Comparison of ENCODE assay signal across 8 cellular contexts in the genomic region with DNA sequence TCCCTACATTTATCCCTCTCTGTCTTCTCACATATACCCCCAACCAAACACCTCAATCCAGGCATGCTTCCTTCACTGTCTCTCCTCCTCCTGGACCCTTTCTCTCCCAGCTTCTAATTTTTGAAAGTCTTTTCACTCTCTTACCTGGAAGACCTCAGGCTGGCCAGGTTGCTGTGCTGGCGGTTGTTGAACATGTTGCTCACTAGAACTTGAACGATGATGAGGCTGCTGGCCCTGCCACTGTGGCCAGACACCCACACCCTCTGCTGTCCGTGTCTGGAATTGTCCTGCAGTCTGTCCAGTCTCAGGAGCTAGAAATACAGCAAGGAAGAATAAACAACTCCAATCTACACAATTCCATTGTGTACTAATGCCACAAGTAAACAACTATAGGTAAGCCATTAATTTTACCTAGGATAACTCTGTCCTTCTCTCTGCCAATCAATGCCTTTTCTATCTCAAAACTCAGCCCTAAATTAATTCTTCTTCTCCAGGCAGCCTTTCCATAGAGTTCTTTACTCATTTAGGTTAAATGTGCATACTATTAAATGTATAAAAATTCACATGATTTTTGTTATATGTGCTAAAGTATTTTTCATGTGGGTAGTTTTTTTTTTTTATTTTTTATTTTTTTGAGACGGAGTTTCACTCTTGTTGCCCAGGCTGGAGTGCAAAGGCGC. TPM values are rescaled to one million over a fixed set of nuclear protein-coding genes. Genes with fewer than 3 reads are reported as not detected.
DNase-seq lines count a peak whose midpoint lies in the region; ATAC-seq, FAIRE-seq and TF ChIP-seq lines count a peak whose summit lies in the region.

No MANE protein-coding gene starts in this region.

- H2AFZ ChIP-seq in hepatocyte: no peak overlapping the region

- no peak overlapping the region for H3K4me2 ChIP-seq in hepatocyte

- no peak overlapping the region for H3K27ac Mint-ChIP-seq in stimulated activated memory B cell treated with anti-CD40 and anti-IgM and Interleukin-4, amounts not matched to agents 10 μg/mL and 1 μg/mL and 100 μg/mL, for 72 hours

- no peaks in the 10 kb centered on the region for H3K27me3 Mint-ChIP-seq in stimulated activated memory B cell treated with anti-CD40 and anti-IgM and Interleukin-4, amounts not matched to agents 10 μg/mL and 1 μg/mL and 100 μg/mL, for 72 hours

- H3K27ac ChIP-seq in hepatocyte: no peak overlapping the region

- no peak overlapping the region for H3K4me3 Mint-ChIP-seq in stimulated activated memory B cell treated with anti-CD40 and anti-IgM and Interleukin-4, amounts not matched to agents 10 μg/mL and 1 μg/mL and 100 μg/mL, for 72 hours

- H3K9me3 Mint-ChIP-seq in stimulated activated memory B cell treated with anti-CD40 and anti-IgM and Interleukin-4, amounts not matched to agents 10 μg/mL and 1 μg/mL and 100 μg/mL, for 72 hours: no peaks in the 10 kb centered on the region

- peaks cover 32% of the 10 kb centered on the region for H3K36me3 Mint-ChIP-seq in stimulated activated memory B cell treated with anti-CD40 and anti-IgM and Interleukin-4, amounts not matched to agents 10 μg/mL and 1 μg/mL and 100 μg/mL, for 72 hours

- TF ChIP-seq POLR2A in GM12891 (IDR thresholded peaks at IDR 0.05; ENCODE audit: low read depth, low read length): no peak

- FAIRE-seq in GM12891 (lab: Jason Lieb, UNC): peak; percentile 20

- H3K36me3 ChIP-seq in hepatocyte (replicated peaks; ENCODE audit: insufficient read depth, low read depth): peaks cover 5% of the 10 kb centered on the region

- WGBS in hepatocyte (ENCODE audit: low lambda C conversion rate, missing lambda C conversion rate): 54% methylated on average over 5 of the region's 5 CpGs

- no peaks in the 10 kb centered on the region for H4K20me1 ChIP-seq in hepatocyte (ENCODE audit: insufficient read depth, poor library complexity, severe bottlenecking)

- H3K27me3 ChIP-seq in hepatocyte: no peaks in the 10 kb centered on the region

- H3K9me2 ChIP-seq in hepatocyte (replicated peaks; ENCODE audit: insufficient read depth): no peaks in the 10 kb centered on the region

- DNase-seq in AG10803 (ENCODE audit: low read depth) (peak; percentile 70), GM12891 (ENCODE audit: insufficient read length, low spot score) (no peak), NCI-H2227 treated with DMSO at 0.1 percent for 48 hours (lab: John Stamatoyannopoulos, UW) (peak; percentile 66), amniotic epithelial cell (ENCODE audit: low read depth) (peak; percentile 57), hepatocyte (ENCODE audit: low spot score) (peak; percentile 82), NCI-H2171 (lab: John Stamatoyannopoulos, UW) (no peak)

- no peaks in the 10 kb centered on the region for H3K79me2 ChIP-seq in hepatocyte

- no peaks in the 10 kb centered on the region for H3K9me3 ChIP-seq in hepatocyte (ENCODE audit: low read depth)

- no peak overlapping the region for H3K4me3 ChIP-seq in AG10803 (ENCODE audit: low read length)
- H3K4me3 ChIP-seq in hepatocyte: no peak overlapping the region

- TF ChIP-seq CTCF in AG10803 (conservative IDR thresholded peaks at IDR 0.05; ENCODE audit: low read length) (peak; percentile 89), hepatocyte (IDR thresholded peaks at IDR 0.05; ENCODE audit: poor library complexity) (peak; percentile 70)

- peak; percentile 27 for ATAC-seq in stimulated activated memory B cell treated with anti-CD40 and anti-IgM and Interleukin-4, amounts not matched to agents 10 μg/mL and 1 μg/mL and 100 μg/mL, for 72 hours
- ATAC-seq in GM18873 (IDR thresholded peaks at IDR 0.05; ENCODE audit: low FRiP score, unreplicated experiment): no peak

- peaks cover 24% of the 10 kb centered on the region for H3K4me1 ChIP-seq in hepatocyte (ENCODE audit: insufficient read depth)

- no peaks in the 10 kb centered on the region for H3K4me1 Mint-ChIP-seq in stimulated activated memory B cell treated with anti-CD40 and anti-IgM and Interleukin-4, amounts not matched to agents 10 μg/mL and 1 μg/mL and 100 μg/mL, for 72 hours

TF ChIP-seq in GM12891, 5 proteins besides CTCF, POLR2A, EP300 and RAD21:
- TF ChIP-seq PAX5 (IDR thresholded peaks at IDR 0.05; ENCODE audit: insufficient read depth, low read length, severe bottlenecking) (no peak), POU2F2 (IDR thresholded peaks at IDR 0.05; ENCODE audit: low read depth, low read length) (no peak), SPI1 (IDR thresholded peaks at IDR 0.05; ENCODE audit: low read depth, low read length) (no peak), POLR2AphosphoS5 (IDR thresholded peaks at IDR 0.05; ENCODE audit: low read depth, low read length) (no peak), TAF1 (IDR thresholded peaks at IDR 0.05; ENCODE audit: low read depth, low read length) (no peak)

RNA-seq across cellular contexts. Expression of a gene that starts 5.1 kb away (rescaled TPM):
- polyA plus RNA-seq in GM12891 (2012; ENCODE audit: low read depth, missing spikeins): 2.7 TPM
- 54.3 and 57.0 TPM in 2 replicates for total RNA-seq in hepatocyte
- polyA plus RNA-seq in hepatocyte: 26.6 and 37.3 TPM in 2 replicates

RNA-seq across cellular contexts. Expression of a gene that starts 47.6 kb away (rescaled TPM):
- polyA plus RNA-seq in GM12891 (2012; ENCODE audit: low read depth, missing spikeins): 80.0 TPM
- 5.3 and 10.4 TPM in 2 replicates for total RNA-seq in hepatocyte
- 4.4 and 5.2 TPM in 2 replicates for polyA plus RNA-seq in hepatocyte

Comparison
In these comparisons a context has a peak if more than half of its experiments do, and no peak if none do; other contexts are left out.
1. DNase-seq: peak in AG10803 (single experiment), NCI-H2227 treated with DMSO at 0.1 percent for 48 hours (single experiment), amniotic epithelial cell (single experiment) and hepatocyte (single experiment); none in GM12891 (single experiment) and NCI-H2171 (single experiment).